8 cellular contexts compared by ENCODE assay signal in genomic region chr2:102356381-102356712, GRCh38. TPM values are rescaled to one million over a fixed set of nuclear protein-coding genes. Genes with fewer than 3 reads are reported as not detected.
DNase-seq lines count a peak whose midpoint lies in the region; ATAC-seq and TF ChIP-seq lines count a peak whose summit lies in the region.

No MANE protein-coding gene starts in this region.

- TF ChIP-seq EP300 in gastroesophageal sphincter (IDR thresholded peaks at IDR 0.05): no peak

- H3K4me2 ChIP-seq in PC-9: peak overlapping the region; percentile 90

- H3K9me2 ChIP-seq in PC-9 (ENCODE audit: insufficient read depth): no peaks in the 10 kb centered on the region

- H2AFZ ChIP-seq in PC-9: peak overlapping the region; percentile 90

- TF ChIP-seq CTCF in PC-9 (conservative IDR thresholded peaks at IDR 0.05): no peak
- no peak for TF ChIP-seq CTCF in gastroesophageal sphincter (IDR thresholded peaks at IDR 0.05)

- 36 to 50% methylated on average over 2 to 3 of the region's 7 CpGs for WGBS in gastroesophageal sphincter (ENCODE audit: low coverage in 1 of 2), 2 donors

- H3K4me3 ChIP-seq in PC-9 (peak overlapping the region; percentile 89), gastroesophageal sphincter (peak overlapping the region; percentile 48 to 67)

- peaks cover 38% of the 10 kb centered on the region for H3K4me1 ChIP-seq in PC-9 (replicated peaks; ENCODE audit: insufficient read depth)
- peaks cover 0 to 15% (median 3%) of the 10 kb centered on the region in 3 donors for H3K4me1 ChIP-seq in gastroesophageal sphincter

- POLR2A ChIA-PET in PC-9 (lab: Charles Lee; ENCODE audit: unreplicated experiment): no interaction called here

- peaks cover 46% of the 10 kb centered on the region for H3K4me1 Mint-ChIP-seq in stimulated activated effector memory CD8-positive, alpha-beta T cell treated with anti-CD3 and anti-CD28 coated beads, Interleukin-12 subunit alpha, Interleukin-12 subunit beta, amount 100 ng/mL, for 72 hours

- DNase-seq in PC-9 (no peak), SHP77 (lab: John Stamatoyannopoulos, UW) (no peak), D341Med (ENCODE audit: low spot score) (no peak), NK-92 (lab: John Stamatoyannopoulos, UW; ENCODE audit: unreplicated experiment) (no peak), cerebellum (ENCODE audit: low spot score) (no peak)
- DNase-seq in stimulated activated effector memory CD8-positive, alpha-beta T cell treated with anti-CD3 and anti-CD28 coated beads, Interleukin-12 subunit alpha, Interleukin-12 subunit beta, amount 100 ng/mL, for 72 hours (ENCODE audit: low spot score in 2 of 2): no peak

- H4K20me1 ChIP-seq in PC-9 (ENCODE audit: insufficient read depth): no peaks in the 10 kb centered on the region

- no peaks in the 10 kb centered on the region for H3K9me3 ChIP-seq in PC-9 (ENCODE audit: insufficient read depth, low read depth)
- H3K9me3 ChIP-seq in gastroesophageal sphincter: no peaks in the 10 kb centered on the region

- H3K27me3 ChIP-seq in PC-9 (ENCODE audit: insufficient read depth, low read depth) (no peaks in the 10 kb centered on the region), gastroesophageal sphincter (peaks cover 3% of the 10 kb centered on the region)

- peaks cover 10% of the 10 kb centered on the region for H3K36me3 Mint-ChIP-seq in stimulated activated effector memory CD8-positive, alpha-beta T cell treated with anti-CD3 and anti-CD28 coated beads, Interleukin-12 subunit alpha, Interleukin-12 subunit beta, amount 100 ng/mL, for 72 hours

- no peaks in the 10 kb centered on the region for H3K9me3 Mint-ChIP-seq in stimulated activated effector memory CD8-positive, alpha-beta T cell treated with anti-CD3 and anti-CD28 coated beads, Interleukin-12 subunit alpha, Interleukin-12 subunit beta, amount 100 ng/mL, for 72 hours

- H3K79me2 ChIP-seq in PC-9 (ENCODE audit: low read depth): peaks cover 22% of the 10 kb centered on the region

- H3K36me3 ChIP-seq in PC-9 (ENCODE audit: low read depth): no peaks in the 10 kb centered on the region
- H3K36me3 ChIP-seq in gastroesophageal sphincter: no peaks in the 10 kb centered on the region

- intact Hi-C loops in PC-9 (cut with micrococcal nuclease; ENCODE audit: unreplicated experiment): loop anchor here (1.0 to 5.0 kb wide), 4 partner anchors 105 to 474 kb away; partner anchors contain the start of gene SLC9A2

- no TSS peak for BruUV-seq in PC-9 (replicated peaks; lab: Mats Ljungman, UMichigan)

- H3K4me3 Mint-ChIP-seq in stimulated activated effector memory CD8-positive, alpha-beta T cell treated with anti-CD3 and anti-CD28 coated beads, Interleukin-12 subunit alpha, Interleukin-12 subunit beta, amount 100 ng/mL, for 72 hours: peak overlapping the region; percentile 97

- TF ChIP-seq POLR2A in gastroesophageal sphincter (IDR thresholded peaks at IDR 0.05): no peak

- ATAC-seq in GM21447 (IDR thresholded peaks at IDR 0.05; ENCODE audit: unreplicated experiment) (peak; percentile 15), gastroesophageal sphincter (no peak)
- no peak for ATAC-seq in stimulated activated effector memory CD8-positive, alpha-beta T cell treated with anti-CD3 and anti-CD28 coated beads, Interleukin-12 subunit alpha, Interleukin-12 subunit beta, amount 100 ng/mL, for 72 hours

- CTCF ChIA-PET in PC-9 (lab: Charles Lee): interaction anchor here (0.5 to 1.2 kb wide), 4 partner anchors 67 to 374 kb away, joined by 3 to 11 read pairs (median 4); no protein-coding TSS in a partner anchor

- H3K27ac Mint-ChIP-seq in stimulated activated effector memory CD8-positive, alpha-beta T cell treated with anti-CD3 and anti-CD28 coated beads, Interleukin-12 subunit alpha, Interleukin-12 subunit beta, amount 100 ng/mL, for 72 hours: peak overlapping the region; percentile 96

- peaks cover 5% of the 10 kb centered on the region; the same call in 1 of the 2 replicates for H3F3A ChIP-seq in PC-9 (ENCODE audit: insufficient read depth, low read depth)

- H3K27ac ChIP-seq in PC-9 (peak overlapping the region; percentile 53), gastroesophageal sphincter (peak overlapping the region in 1 of 4 donors; percentile 75)

RNA-seq across cellular contexts. Expression of gene IL18R1, which starts 0.8 kb away (rescaled TPM):
- total RNA-seq in PC-9 (2021) (1.9 and 3.4 TPM in 2 replicates), gastroesophageal sphincter (10 to 100 TPM in 1 of 4 donors, 1 to 10 TPM in 3; 2.1 to 14.9 (median 5.0) TPM), cerebellum (0.09 TPM)

RNA-seq across cellular contexts. Expression of gene IL1RL1, which starts 45.0 kb away (rescaled TPM):
- total RNA-seq in PC-9 (2021) (0.55 and 1.7 TPM in 2 replicates), gastroesophageal sphincter (10 to 100 TPM in 1 of 4 donors, 1 to 10 TPM in 3; 7.1 to 22.6 (median 8.1) TPM), cerebellum (0.27 TPM)
